Comparison of ENCODE assay signal across 8 cellular contexts in the genomic region with DNA sequence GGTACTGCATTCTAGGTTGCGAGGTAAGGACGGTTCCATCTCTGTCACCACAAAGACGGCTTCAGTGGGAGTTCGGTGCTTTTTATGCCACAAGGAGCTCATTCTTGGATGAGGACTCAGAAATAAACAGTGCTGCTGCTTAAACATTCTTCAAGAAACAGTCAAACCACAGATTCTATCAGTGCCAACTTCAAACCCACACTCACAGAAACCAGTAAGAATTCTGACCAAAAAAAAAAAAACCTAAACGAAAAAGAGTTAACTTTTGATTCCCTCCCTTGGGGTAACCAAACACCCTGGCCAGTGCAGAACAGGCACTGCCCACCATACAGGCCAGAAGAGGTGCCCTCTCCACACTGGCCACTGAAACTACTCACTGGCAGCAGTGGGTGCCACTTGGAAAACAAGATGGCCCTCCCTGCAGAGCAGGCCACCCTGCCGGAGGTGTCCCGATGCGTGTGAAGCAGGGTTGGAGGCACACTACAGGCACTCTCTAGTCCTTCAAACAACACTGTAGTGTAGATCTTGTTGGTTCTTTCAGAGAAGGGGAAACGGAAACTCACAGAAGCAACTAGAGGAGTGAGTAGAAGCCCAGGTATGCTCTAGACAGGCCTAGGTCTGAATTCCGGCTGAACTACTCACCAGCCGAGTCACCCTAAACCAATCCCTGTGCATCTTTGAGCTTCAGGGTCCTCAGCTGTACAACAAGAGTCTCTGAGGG.
DNase-seq lines count a peak whose midpoint lies in the region; FAIRE-seq and TF ChIP-seq lines count a peak whose summit lies in the region.

No MANE protein-coding gene starts in this region.

- H3K4me1 ChIP-seq in SK-N-SH (ENCODE audit: control insufficient read depth in 1 of 2, insufficient read depth in 2 of 2, low read depth in 1 of 2, low read length in 1 of 2) (peaks cover 0 to 19% of the 10 kb centered on the region in 2 experiments; a peak in 1 of 4 replicates), neuronal stem cell (ENCODE audit: control insufficient read depth in 2 of 2, insufficient read depth in 1 of 2, low read depth in 1 of 2, low read length in 2 of 2) (no peaks in the 10 kb centered on the region), tibial artery (peaks cover 0 to 13% (median 5%) of the 10 kb centered on the region in 4 donors)

- H3K9ac ChIP-seq in SK-N-SH: peak overlapping the region; percentile 61; the same call in 1 of the 2 replicates
- no peak overlapping the region for H3K9ac ChIP-seq in neuronal stem cell (ENCODE audit: low read depth, low read length, poor library complexity)

- H3K4me3 ChIP-seq in SK-N-SH (ENCODE audit: low read depth in 2 of 2, low read length in 1 of 2): no peak overlapping the region; a peak in 1 of 4 replicates
- H3K4me3 ChIP-seq in brain microvascular endothelial cell (ENCODE audit: low read depth, low read length): no peak overlapping the region
- H3K4me3 ChIP-seq in neuronal stem cell (ENCODE audit: low read length in 2 of 2): no peak overlapping the region
- no peak overlapping the region for H3K4me3 ChIP-seq in tibial artery

- H3K4me2 ChIP-seq in SK-N-SH (peak overlapping the region; percentile 75), neuronal stem cell (ENCODE audit: insufficient read depth, low read length, poor library complexity, severe bottlenecking) (no peak overlapping the region)

- no peaks in the 10 kb centered on the region; the same call in 1 of the 2 replicates for H3K27me3 ChIP-seq in SK-N-SH (ENCODE audit: insufficient read depth)
- H3K27me3 ChIP-seq in brain microvascular endothelial cell (replicated peaks): no peaks in the 10 kb centered on the region
- H3K27me3 ChIP-seq in neuronal stem cell (ENCODE audit: control insufficient read depth in 3 of 3, insufficient read depth in 3 of 3, low read depth in 1 of 3, low read length in 3 of 3): peaks cover 0 to 1% (median 0%) of the 10 kb centered on the region in 3 experiments
- H3K27me3 ChIP-seq in tibial artery: no peaks in the 10 kb centered on the region

- no peak overlapping the region for H4K8ac ChIP-seq in neuronal stem cell (ENCODE audit: low read depth, low read length)

- H3K27ac ChIP-seq in SK-N-SH (ENCODE audit: low read depth in 2 of 2, low read length in 1 of 2) (peak overlapping the region in 1 of 2 experiments; percentile 77; a peak in 2 of 4 replicates), brain microvascular endothelial cell (no peak overlapping the region), neuronal stem cell (replicated peaks; ENCODE audit: low read length) (no peak overlapping the region), tibial artery (no peak overlapping the region)

- H2BK12ac ChIP-seq in neuronal stem cell (ENCODE audit: low read length): peak overlapping the region; percentile 42

- no peak overlapping the region for H3K14ac ChIP-seq in neuronal stem cell (ENCODE audit: low read length)

- in situ Hi-C loops in brain microvascular endothelial cell (cut with HindIII; ENCODE audit: low pct_ligation_motif_present, low sequenced_read_pairs): no loop called here

- intact Hi-C loops in tibial artery (cut with DNase I; ENCODE audit: low total_unique reads): no loop called here

- DNase-seq in GM04504 (ENCODE audit: low read depth): peak; percentile 59
- DNase-seq in SK-N-SH: no peak
- peak; percentile 67 for DNase-seq in brain microvascular endothelial cell
- no peak for DNase-seq in neuronal stem cell (ENCODE audit: low spot score)
- no peak for DNase-seq in D721Med (ENCODE audit: insufficient read length, low spot score)
- no peak for DNase-seq in tibial artery
- DNase-seq in GM19238 (ENCODE audit: insufficient read length, low spot score): no peak
- no peak for DNase-seq in UCSD-AML1 (lab: John Stamatoyannopoulos, UW; ENCODE audit: unreplicated experiment)

- no peak for FAIRE-seq in D721Med (lab: Jason Lieb, UNC)

- no peak for TF ChIP-seq RAD21 in SK-N-SH (IDR thresholded peaks at IDR 0.05; ENCODE audit: low read length)

- no peak overlapping the region for H3K4ac ChIP-seq in neuronal stem cell (ENCODE audit: low read length)

- no peaks in the 10 kb centered on the region for H3K9me2 ChIP-seq in SK-N-SH

- POLR2A ChIA-PET in SK-N-SH (lab: Yijun Ruan, JAX): no interaction called here

- H3K9me3 ChIP-seq in SK-N-SH (no peaks in the 10 kb centered on the region), neuronal stem cell (replicated peaks in 1 of 2; ENCODE audit: control insufficient read depth in 2 of 2, insufficient read depth in 1 of 2, low read depth in 1 of 2, low read length in 2 of 2) (no peaks in the 10 kb centered on the region), tibial artery (no peaks in the 10 kb centered on the region)

- no peaks in the 10 kb centered on the region for H3K79me2 ChIP-seq in SK-N-SH (ENCODE audit: insufficient read depth)

- peak overlapping the region; percentile 12 for H3K18ac ChIP-seq in neuronal stem cell (ENCODE audit: low read length)

- no peak for TF ChIP-seq CTCF in SK-N-SH (IDR thresholded peaks at IDR 0.05)
- TF ChIP-seq CTCF in brain microvascular endothelial cell (IDR thresholded peaks at IDR 0.05; ENCODE audit: low read depth, low read length, missing control alignments): no peak
- TF ChIP-seq CTCF in D721Med (IDR thresholded peaks at IDR 0.05; ENCODE audit: insufficient read depth, missing control alignments): no peak
- no peak for TF ChIP-seq CTCF in tibial artery (IDR thresholded peaks at IDR 0.05)

- no peak overlapping the region for H2AK5ac ChIP-seq in neuronal stem cell (ENCODE audit: low read depth, low read length)

- no peaks in the 10 kb centered on the region for H3K79me1 ChIP-seq in neuronal stem cell (ENCODE audit: low read depth, low read length)

- CTCF ChIA-PET in SK-N-SH (lab: Yijun Ruan, JAX): no interaction called here

- H2BK5ac ChIP-seq in neuronal stem cell (ENCODE audit: low read length): no peak overlapping the region

- H3K23ac ChIP-seq in neuronal stem cell (ENCODE audit: low read depth, low read length, poor library complexity): no peak overlapping the region

- no peak overlapping the region for H2BK120ac ChIP-seq in neuronal stem cell (ENCODE audit: low read depth, low read length)

- no peaks in the 10 kb centered on the region for H4K20me1 ChIP-seq in SK-N-SH (ENCODE audit: insufficient read depth)

- H2AFZ ChIP-seq in SK-N-SH (ENCODE audit: low read depth) (peak overlapping the region; percentile 12; the same call in 1 of the 2 replicates), neuronal stem cell (ENCODE audit: low read length) (no peak overlapping the region)

- H3K36me3 ChIP-seq in SK-N-SH (replicated peaks in 1 of 2; ENCODE audit: control insufficient read depth in 1 of 2, insufficient read depth in 2 of 2, low read length in 1 of 2): no peaks in the 10 kb centered on the region
- H3K36me3 ChIP-seq in brain microvascular endothelial cell (replicated peaks): no peaks in the 10 kb centered on the region
- no peaks in the 10 kb centered on the region for H3K36me3 ChIP-seq in neuronal stem cell (replicated peaks in 1 of 2; ENCODE audit: control insufficient read depth in 2 of 2, insufficient read depth in 2 of 2, low read length in 2 of 2)
- no peaks in the 10 kb centered on the region for H3K36me3 ChIP-seq in tibial artery

- peak in 1 of 2 experiments; percentile 64; a peak in 1 of 4 replicates for TF ChIP-seq EP300 in SK-N-SH (IDR thresholded peaks at IDR 0.05; ENCODE audit: borderline replicate concordance in 1 of 2, low read depth in 1 of 2, low read length in 1 of 2)

- WGBS in SK-N-SH (ENCODE audit: low lambda C conversion rate): 54% methylated on average over 10 of the region's 11 CpGs
- no CpG with 5 or more reads among the region's 11 CpGs for WGBS in neuronal stem cell (ENCODE audit: extremely low coverage in 2 of 2, insufficient read length in 2 of 2, insufficient replicate concordance in 1 of 2), 2 donors

- H2BK15ac ChIP-seq in neuronal stem cell (ENCODE audit: low read length): no peak overlapping the region

- no peak overlapping the region for H4K91ac ChIP-seq in neuronal stem cell (ENCODE audit: low read depth, low read length, poor library complexity)

- peaks cover 14% of the 10 kb centered on the region for H3F3A ChIP-seq in SK-N-SH (replicated peaks; ENCODE audit: insufficient read depth)

TF ChIP-seq in SK-N-SH, 30 proteins besides CTCF, POLR2A, EP300 and RAD21 (continues in another document):
- TF ChIP-seq POLR2AphosphoS5 (IDR thresholded peaks at IDR 0.05; ENCODE audit: low read depth, low read length) (no peak; the same call in 1 of the 2 replicates), RFX5 (IDR thresholded peaks at IDR 0.05; ENCODE audit: low read length) (no peak), NFIC (IDR thresholded peaks at IDR 0.05; ENCODE audit: borderline replicate concordance) (peak; percentile 69), TEAD4 (IDR thresholded peaks at IDR 0.05; ENCODE audit: borderline replicate concordance, insufficient read depth) (peak; percentile 72; the same call in 1 of the 2 replicates), CHD2 (IDR thresholded peaks at IDR 0.05; ENCODE audit: low read length, partially characterized antibody) (no peak), YY1 (IDR thresholded peaks at IDR 0.05; ENCODE audit: low read depth) (no peak), JUND (IDR thresholded peaks at IDR 0.05) (peak; percentile 77), FOSL2 (IDR thresholded peaks at IDR 0.05; ENCODE audit: borderline replicate concordance, low read depth) (peak; percentile 89), TCF12 (IDR thresholded peaks at IDR 0.05) (peak; percentile 57)
- TF ChIP-seq, protein P1, sequence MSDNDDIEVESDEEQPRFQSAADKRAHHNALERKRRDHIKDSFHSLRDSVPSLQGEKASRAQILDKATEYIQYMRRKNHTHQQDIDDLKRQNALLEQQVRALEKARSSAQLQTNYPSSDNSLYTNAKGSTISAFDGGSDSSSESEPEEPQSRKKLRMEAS (IDR thresholded peaks at IDR 0.05; ENCODE audit: low read depth): 0 out of 2 replicates have a peak, but pooled peaks have one; percentile 19
- TF ChIP-seq, protein P2, sequence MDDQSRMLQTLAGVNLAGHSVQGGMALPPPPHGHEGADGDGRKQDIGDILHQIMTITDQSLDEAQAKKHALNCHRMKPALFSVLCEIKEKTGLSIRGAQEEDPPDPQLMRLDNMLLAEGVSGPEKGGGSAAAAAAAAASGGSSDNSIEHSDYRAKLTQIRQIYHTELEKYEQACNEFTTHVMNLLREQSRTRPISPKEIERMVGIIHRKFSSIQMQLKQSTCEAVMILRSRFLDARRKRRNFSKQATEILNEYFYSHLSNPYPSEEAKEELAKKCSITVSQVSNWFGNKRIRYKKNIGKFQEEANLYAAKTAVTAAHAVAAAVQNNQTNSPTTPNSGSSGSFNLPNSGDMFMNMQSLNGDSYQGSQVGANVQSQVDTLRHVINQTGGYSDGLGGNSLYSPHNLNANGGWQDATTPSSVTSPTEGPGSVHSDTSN (IDR thresholded peaks at IDR 0.05): no peak
- TF ChIP-seq, protein P3, sequence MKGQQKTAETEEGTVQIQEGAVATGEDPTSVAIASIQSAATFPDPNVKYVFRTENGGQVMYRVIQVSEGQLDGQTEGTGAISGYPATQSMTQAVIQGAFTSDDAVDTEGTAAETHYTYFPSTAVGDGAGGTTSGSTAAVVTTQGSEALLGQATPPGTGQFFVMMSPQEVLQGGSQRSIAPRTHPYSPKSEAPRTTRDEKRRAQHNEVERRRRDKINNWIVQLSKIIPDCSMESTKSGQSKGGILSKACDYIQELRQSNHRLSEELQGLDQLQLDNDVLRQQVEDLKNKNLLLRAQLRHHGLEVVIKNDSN (IDR thresholded peaks at IDR 0.05; ENCODE audit: borderline replicate concordance, low read depth): no peak

Comparison
In these comparisons a context has a peak if more than half of its experiments do, and no peak if none do; other contexts are left out.
1. DNase-seq: peak in GM04504 (single experiment) and brain microvascular endothelial cell (single experiment); none in SK-N-SH (single experiment), neuronal stem cell (single experiment), D721Med (single experiment), tibial artery (0 of 2), GM19238 (single experiment) and UCSD-AML1 (single experiment).